In the genomic region with DNA sequence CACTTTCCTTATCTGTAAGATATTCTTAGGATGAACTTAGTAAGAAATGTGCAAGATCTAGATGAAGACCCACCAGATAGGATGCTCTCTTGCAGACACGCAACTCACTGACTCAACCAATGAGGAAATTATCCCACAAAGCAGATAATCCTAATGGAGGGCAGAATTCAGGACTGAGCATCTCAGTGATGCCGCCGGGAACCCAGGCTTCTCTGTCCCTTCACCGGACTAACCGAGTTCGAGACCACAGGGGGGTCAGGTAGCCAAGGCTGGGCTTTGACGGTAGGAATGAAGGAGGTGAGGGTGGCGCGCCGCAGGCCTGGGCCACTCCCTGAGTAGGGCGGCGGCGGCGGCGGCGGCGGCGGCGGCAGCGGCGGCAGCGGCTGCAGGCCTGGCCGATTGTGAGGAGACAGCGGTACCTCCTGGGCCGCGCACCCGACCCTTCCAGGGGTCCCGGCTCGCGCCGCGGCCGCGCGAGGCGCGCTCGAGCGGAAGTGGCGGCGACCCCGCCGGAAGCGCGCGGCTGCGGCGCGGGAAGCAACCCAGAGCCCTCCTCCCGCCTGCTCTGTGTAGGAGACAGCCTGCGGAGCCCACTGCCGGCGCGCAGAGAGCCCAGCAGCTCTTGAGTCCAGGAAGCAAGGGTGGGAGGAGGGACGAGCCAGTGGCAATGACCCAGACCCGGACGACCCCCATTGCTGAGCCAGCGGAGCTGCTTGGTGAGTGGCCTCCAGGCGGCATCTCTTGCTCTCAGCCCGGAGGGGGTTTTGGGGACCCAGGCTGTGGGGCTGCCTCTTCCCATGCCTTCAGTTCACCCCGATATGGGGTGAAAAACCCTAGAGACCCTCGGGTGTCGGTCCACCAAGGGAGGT, we compare ENCODE assay signal across 1 cellular context.
TF ChIP-seq lines count a peak whose summit lies in the region.

A gene with protein sequence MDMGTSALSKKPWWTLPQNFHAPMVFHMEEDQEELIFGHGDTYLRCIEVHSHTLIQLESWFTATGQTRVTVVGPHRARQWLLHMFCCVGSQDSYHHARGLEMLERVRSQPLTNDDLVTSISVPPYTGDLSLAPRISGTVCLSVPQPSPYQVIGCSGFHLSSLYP (minus strand): TSS at position 496 of the 869 bp plus-strand sequence. CDS start 20,679 bp downstream, outside the sequence.

TF ChIP-seq in neural cell, 6 proteins besides CTCF, POLR2A, EP300 and RAD21:
- TF ChIP-seq, protein P1, sequence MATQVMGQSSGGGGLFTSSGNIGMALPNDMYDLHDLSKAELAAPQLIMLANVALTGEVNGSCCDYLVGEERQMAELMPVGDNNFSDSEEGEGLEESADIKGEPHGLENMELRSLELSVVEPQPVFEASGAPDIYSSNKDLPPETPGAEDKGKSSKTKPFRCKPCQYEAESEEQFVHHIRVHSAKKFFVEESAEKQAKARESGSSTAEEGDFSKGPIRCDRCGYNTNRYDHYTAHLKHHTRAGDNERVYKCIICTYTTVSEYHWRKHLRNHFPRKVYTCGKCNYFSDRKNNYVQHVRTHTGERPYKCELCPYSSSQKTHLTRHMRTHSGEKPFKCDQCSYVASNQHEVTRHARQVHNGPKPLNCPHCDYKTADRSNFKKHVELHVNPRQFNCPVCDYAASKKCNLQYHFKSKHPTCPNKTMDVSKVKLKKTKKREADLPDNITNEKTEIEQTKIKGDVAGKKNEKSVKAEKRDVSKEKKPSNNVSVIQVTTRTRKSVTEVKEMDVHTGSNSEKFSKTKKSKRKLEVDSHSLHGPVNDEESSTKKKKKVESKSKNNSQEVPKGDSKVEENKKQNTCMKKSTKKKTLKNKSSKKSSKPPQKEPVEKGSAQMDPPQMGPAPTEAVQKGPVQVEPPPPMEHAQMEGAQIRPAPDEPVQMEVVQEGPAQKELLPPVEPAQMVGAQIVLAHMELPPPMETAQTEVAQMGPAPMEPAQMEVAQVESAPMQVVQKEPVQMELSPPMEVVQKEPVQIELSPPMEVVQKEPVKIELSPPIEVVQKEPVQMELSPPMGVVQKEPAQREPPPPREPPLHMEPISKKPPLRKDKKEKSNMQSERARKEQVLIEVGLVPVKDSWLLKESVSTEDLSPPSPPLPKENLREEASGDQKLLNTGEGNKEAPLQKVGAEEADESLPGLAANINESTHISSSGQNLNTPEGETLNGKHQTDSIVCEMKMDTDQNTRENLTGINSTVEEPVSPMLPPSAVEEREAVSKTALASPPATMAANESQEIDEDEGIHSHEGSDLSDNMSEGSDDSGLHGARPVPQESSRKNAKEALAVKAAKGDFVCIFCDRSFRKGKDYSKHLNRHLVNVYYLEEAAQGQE (IDR thresholded peaks at IDR 0.05; ENCODE audit: borderline replicate concordance) = no peak
- TF ChIP-seq POLR2AphosphoS5 (IDR thresholded peaks at IDR 0.05) = peak; percentile 47
